ENCODE assay signal across 17 cellular contexts in genomic region chr15:83545803-83546534, GRCh38.
"Had no signal": no experiment of that assay in that cellular context is flagged by ENCODE, and none has a peak within 500 bp of the region (broad histone marks: within the 10 kb centered on the region; RNA-seq: fewer than 3 reads in every experiment).

No MANE protein-coding gene starts in this region.

- H3K4me3 ChIP-seq: right atrium auricular region, tibial nerve had no signal

- H3K27ac ChIP-seq: right atrium auricular region, tibial nerve had no signal

- ATAC-seq: activated CD4-positive, CD25-positive, alpha-beta regulatory T cell treated with anti-CD3 and anti-CD28 coated beads, Interleukin-2, amount 50 U/mL, for 24 hours; activated CD8-positive, alpha-beta T cell treated with anti-CD3 and anti-CD28 coated beads, Interleukin-2, amount 10 ng/mL, durations not matched to agents 7 days and 5 days; activated T-cell treated with anti-CD3 and anti-CD28 coated beads, Interleukin-2, amount 50 U/mL, for 4 hours had no signal

- FAIRE-seq: endothelial cell of umbilical vein, keratinocyte had no signal

- DNase-seq: activated CD4-positive, alpha-beta T cell treated with anti-CD3 and anti-CD28 coated beads, Interleukin-2, amount 10 ng/mL, durations not matched to agents 7 days and 5 days; activated CD8-positive, alpha-beta T cell treated with anti-CD3 and anti-CD28 coated beads, Interleukin-2, amount 10 ng/mL, durations not matched to agents 7 days and 5 days; activated naive CD4-positive, alpha-beta T cell treated with anti-CD3 and anti-CD28 coated beads for 36 hours; activated T-cell treated with anti-CD3 and anti-CD28 coated beads, Interleukin-2, amount 50 U/mL, for 4 hours; cerebellar nuclear complex; effector CD8-positive, alpha-beta T cell; hypothalamus; nephron progenitor cell; stimulated activated CD4-positive, alpha-beta T cell treated with anti-CD3 and anti-CD28 coated beads, Interleukin-12 subunit alpha, Interleukin-12 subunit beta, amount 100 ng/mL, for 4 hours; stimulated activated CD4-positive, alpha-beta T cell treated with anti-CD3 and anti-CD28 coated beads, Interleukin-1b, Interleukin-23, amount 100 ng/mL, for 48 hours; stimulated activated naive CD4-positive, alpha-beta T cell treated with Interleukin-2 at 50 U/mL for 16 hours; T1000 had no signal

- H3K36me3 ChIP-seq: right atrium auricular region, tibial nerve had no signal

- H3K4me1 ChIP-seq: right atrium auricular region, tibial nerve had no signal

- H3K27me3 ChIP-seq: right atrium auricular region, tibial nerve had no signal
